8 cellular contexts compared by ENCODE assay signal in genomic region chr17:44066204-44066930, GRCh38. TPM values are rescaled to one million over a fixed set of nuclear protein-coding genes. Genes with fewer than 3 reads are reported as not detected.
DNase-seq lines count a peak whose midpoint lies in the region; ATAC-seq and TF ChIP-seq lines count a peak whose summit lies in the region.

Gene LSM12, minus strand, starts transcription at chr17:44066671. Its CDS starts 84 bp downstream, at chr17:44066587.

- peak within 1 kb of the TSS; percentile 88 to 98 (median 91) for H3K27ac ChIP-seq in adrenal gland
- H3K27ac ChIP-seq in heart right ventricle = peak within 1 kb of the TSS; percentile 87 to 96 (median 94)
- peak within 1 kb of the TSS; percentile 92 to 98 (median 95) for H3K27ac ChIP-seq in transverse colon

- H3K4me3 ChIP-seq in adrenal gland (peak within 1 kb of the TSS; percentile 38 to 81 (median 74)), heart right ventricle (peak within 1 kb of the TSS; percentile 74 to 91 (median 78)), transverse colon (peak within 1 kb of the TSS; percentile 45 to 76 (median 67))

- H3K4me1 ChIP-seq in adrenal gland (replicated peaks in 1 of 2) (peaks cover 17 to 41% of the 10 kb centered on the region in 2 donors), heart right ventricle (peaks cover 4 to 53% (median 30%) of the 10 kb centered on the region in 9 donors), transverse colon (peaks cover 12 to 43% (median 24%) of the 10 kb centered on the region in 4 donors)

- no peaks in the 10 kb centered on the region for H3K27me3 ChIP-seq in adrenal gland
- H3K27me3 ChIP-seq in heart right ventricle = no peaks in the 10 kb centered on the region
- no peaks in the 10 kb centered on the region for H3K27me3 ChIP-seq in transverse colon

- TF ChIP-seq CTCF in GM10266 (IDR thresholded peaks at IDR 0.05; ENCODE audit: control insufficient read depth, insufficient read depth, low read depth, missing control alignments) = no peak
- no peak for TF ChIP-seq CTCF in adrenal gland (IDR thresholded peaks at IDR 0.05)
- no peak for TF ChIP-seq CTCF in heart right ventricle (IDR thresholded peaks at IDR 0.05)
- no peak for TF ChIP-seq CTCF in transverse colon (IDR thresholded peaks at IDR 0.05)

- TF ChIP-seq POLR2A in adrenal gland (IDR thresholded peaks at IDR 0.05) = peak; percentile 69 to 87
- peak; percentile 59 for TF ChIP-seq POLR2A in transverse colon (IDR thresholded peaks at IDR 0.05)

- in situ Hi-C loops in transverse colon (cut with MboI; ENCODE audit: low pct_ligation_motif_present in 1 of 4, low pct_unique_long_range_greater_than_20kb in 1 of 4, low sequenced_read_pairs in 3 of 4) = loop anchor here in 1 of 4 donors (25.0 kb wide), 1 partner anchor 96 kb away; the partner anchor contains the start of gene ASB16

- H3K36me3 ChIP-seq in adrenal gland (replicated peaks in 1 of 2) (peaks cover 0 to 21% of the 10 kb centered on the region in 2 donors), heart right ventricle (peaks cover 0 to 35% (median 5%) of the 10 kb centered on the region in 9 donors), transverse colon (peaks cover 0 to 20% (median 9%) of the 10 kb centered on the region in 4 donors)

- 0 to 1% (median 1%) methylated on average over 35 to 64 of the region's 65 CpGs for WGBS in adrenal gland, 4 donors
- 0% methylated on average over 64 to 65 of the region's 65 CpGs for WGBS in heart right ventricle, 2 donors
- 0 to 2% methylated on average over 4 to 31 of the region's 65 CpGs for WGBS in transverse colon (ENCODE audit: low coverage in 1 of 2), 2 donors

- no peak for TF ChIP-seq EP300 in transverse colon (IDR thresholded peaks at IDR 0.05; ENCODE audit: low read depth)

- H3K9me3 ChIP-seq in adrenal gland (replicated peaks in 1 of 3) = no peaks in the 10 kb centered on the region
- no peaks in the 10 kb centered on the region for H3K9me3 ChIP-seq in heart right ventricle
- no peaks in the 10 kb centered on the region for H3K9me3 ChIP-seq in transverse colon

- intact Hi-C loops in T-helper 1 cell treated with Interleukin-12 subunit alpha and Interleukin-12 subunit beta and Interleukin-4 antibody, amounts not matched to agents 30 ng/mL and 1 ng/mL, for 36 hours (cut with micrococcal nuclease) = loop anchor here (1.0 to 5.0 kb wide), 5 partner anchors 51 to 261 kb away; partner anchors contain the start of genes HROB and TMUB2
- intact Hi-C loops in adrenal gland (cut with DNase I) = loop anchor here in 1 of 2 donors (10.0 kb wide), 1 partner anchor 48 kb away; no protein-coding TSS in a partner anchor
- intact Hi-C loops in heart right ventricle (cut with DNase I) = loop anchor here in 2 of 10 donors (2.0 to 5.0 kb wide), 2 partner anchors 44 to 56 kb away; partner anchors contain the start of gene HDAC5 (in 1 of the 2)
- intact Hi-C loops in posterior cingulate gyrus (cut with DNase I) = loop anchor here (10.0 kb wide), 1 partner anchor 52 kb away; the partner anchor contains the start of gene TMEM101
- intact Hi-C loops in transverse colon (cut with DNase I; ENCODE audit: low total_unique reads) = no loop called here

- peak; percentile 75 for ATAC-seq in HG02798 (IDR thresholded peaks at IDR 0.05; ENCODE audit: poor library complexity, unreplicated experiment)
- ATAC-seq in heart right ventricle = peak; percentile 69 to 87 (median 80)

- DNase-seq in GM10266 (ENCODE audit: extremely low spot score) = peak; percentile 93
- peak; percentile 92 for DNase-seq in NCI-H146 (lab: John Stamatoyannopoulos, UW)
- peak; percentile 84 to 92 (median 90) for DNase-seq in adrenal gland
- DNase-seq in heart right ventricle = peak; percentile 89 to 93
- peak; percentile 79 to 98 (median 87) for DNase-seq in posterior cingulate gyrus
- peak; percentile 94 for DNase-seq in transverse colon

RNA-seq across cellular contexts. Expression of gene LSM12, which starts in this region (rescaled TPM):
- total RNA-seq in T-helper 1 cell treated with Interleukin-12 subunit alpha and Interleukin-12 subunit beta and Interleukin-4 antibody, amounts not matched to agents 30 ng/mL and 1 ng/mL, for 36 hours = 65.9 and 66.4 TPM in 2 replicates
- 10 to 100 TPM; 19.8 to 53.0 (median 40.0) TPM for total RNA-seq in adrenal gland
- polyA plus RNA-seq in adrenal gland = 10 to 100 TPM; 28.9 to 54.7 (median 37.0) TPM
- total RNA-seq in heart right ventricle = 10 to 100 TPM; 37.9 to 60.7 (median 43.8) TPM
- polyA plus RNA-seq in heart right ventricle = 10 to 100 TPM; 25.2 to 41.7 TPM
- 10 to 100 TPM in 3 of 4 donors, 1 to 10 TPM in 1; 5.4 to 29.2 (median 22.9) TPM for total RNA-seq in transverse colon

Comparison
In these comparisons a context has a peak if more than half of its experiments do, and no peak if none do; other contexts are left out.
1. Peak in every context shown above with its lines: DNase-seq, ATAC-seq, H3K4me3 ChIP-seq and H3K27ac ChIP-seq.